Comparison of ENCODE assay signal across 1 cellular context in genomic region chr13:107252428-107252827, GRCh38.
TF ChIP-seq lines count a peak whose summit lies in the region.

No MANE protein-coding gene starts in this region.

TF ChIP-seq in IMR-90, 13 proteins besides CTCF, POLR2A, EP300 and RAD21:
- no peak for TF ChIP-seq SMC3 (IDR thresholded peaks at IDR 0.05; ENCODE audit: low read depth, low read length)
- TF ChIP-seq RFX5 (IDR thresholded peaks at IDR 0.05; ENCODE audit: low read depth, low read length): no peak
- no peak for TF ChIP-seq BHLHE40 (IDR thresholded peaks at IDR 0.05; ENCODE audit: low read depth, low read length)
- TF ChIP-seq CHD1 (IDR thresholded peaks at IDR 0.05; ENCODE audit: low read depth, low read length): no peak
- no peak for TF ChIP-seq USF2 (IDR thresholded peaks at IDR 0.05; ENCODE audit: low read depth, low read length)
- TF ChIP-seq MXI1 (IDR thresholded peaks at IDR 0.05; ENCODE audit: borderline replicate concordance, low read depth, low read length): no peak
- no peak for TF ChIP-seq RCOR1 (IDR thresholded peaks at IDR 0.05; ENCODE audit: insufficient replicate concordance, low read length)
- TF ChIP-seq CEBPB (IDR thresholded peaks at IDR 0.05; ENCODE audit: low read depth, low read length): no peak
- TF ChIP-seq MAFK (IDR thresholded peaks at IDR 0.05; ENCODE audit: low read depth, low read length): no peak
- no peak for TF ChIP-seq FOS (IDR thresholded peaks at IDR 0.05; ENCODE audit: low read depth, low read length)
- no peak for TF ChIP-seq MAZ (IDR thresholded peaks at IDR 0.05; ENCODE audit: borderline replicate concordance, low read depth, low read length)
- no peak for TF ChIP-seq NFE2L2 (IDR thresholded peaks at IDR 0.05; ENCODE audit: low read depth, low read length)
- TF ChIP-seq ELK1 (IDR thresholded peaks at IDR 0.05; ENCODE audit: borderline replicate concordance, low read depth, low read length): no peak
